ENCODE assay signal across 21 cellular contexts in genomic region chr19:29772696-29773095, GRCh38.
"Had no signal": no experiment of that assay in that cellular context is flagged by ENCODE, and none has a peak within 500 bp of the region (broad histone marks: within the 10 kb centered on the region; RNA-seq: fewer than 3 reads in every experiment).

No MANE protein-coding gene starts in this region.

- H3K9ac ChIP-seq: neural progenitor cell had no signal

- ATAC-seq: gastrocnemius medialis; naive thymus-derived CD4-positive, alpha-beta T cell; psoas muscle; stimulated activated effector memory CD8-positive, alpha-beta T cell treated with anti-CD3 and anti-CD28 coated beads, Interleukin-12 subunit alpha, Interleukin-12 subunit beta, amount 100 ng/mL, for 72 hours had no signal

- H3K9me3 ChIP-seq: gastrocnemius medialis, ovary, psoas muscle, sigmoid colon, stomach, tibial artery, upper lobe of left lung, uterus had no signal

- H3K4me3 ChIP-seq: dorsolateral prefrontal cortex, gastrocnemius medialis, lung, neural progenitor cell, ovary, psoas muscle, sigmoid colon, stomach, tibial artery, upper lobe of left lung, uterus had no signal

- H3K27ac ChIP-seq: gastrocnemius medialis, neural progenitor cell, ovary, psoas muscle, sigmoid colon, stomach, tibial artery, upper lobe of left lung, uterus had no signal

- DNase-seq: dorsolateral prefrontal cortex; effector CD4-positive, alpha-beta T cell; foreskin fibroblast; gastrocnemius medialis; head of caudate nucleus; naive thymus-derived CD4-positive, alpha-beta T cell; ovary; psoas muscle; sigmoid colon; stimulated activated CD4-positive, alpha-beta T cell treated with anti-CD3 and anti-CD28 coated beads, Interleukin-2, amount 100 ng/mL, for 24 hours; stimulated activated CD4-positive, alpha-beta T cell treated with anti-CD3 and anti-CD28 coated beads, Interleukin-4, amount 100 ng/mL, for 24 hours; stimulated activated naive CD4-positive, alpha-beta T cell treated with Interleukin-2 at 50 U/mL for 16 hours; stomach; tibial artery; upper lobe of left lung; uterus had no signal

- FAIRE-seq: colon, keratinocyte had no signal

- H3K27me3 ChIP-seq: gastrocnemius medialis, neural progenitor cell, ovary, sigmoid colon, upper lobe of left lung, uterus had no signal

- H3K4me1 ChIP-seq: gastrocnemius medialis, psoas muscle, sigmoid colon, tibial artery, uterus had no signal

- H3K36me3 ChIP-seq: gastrocnemius medialis, neural progenitor cell, ovary, sigmoid colon, stomach, tibial artery, upper lobe of left lung, uterus had no signal
